ENCODE assay signal across 8 cellular contexts in genomic region chr11:65781152-65781961, GRCh38. TPM values are rescaled to one million over a fixed set of nuclear protein-coding genes. Genes with fewer than 3 reads are reported as not detected.
DNase-seq lines count a peak whose midpoint lies in the region; ATAC-seq and TF ChIP-seq lines count a peak whose summit lies in the region.

No MANE protein-coding gene starts in this region.

- H3K4me3 ChIP-seq in HEK293 (ENCODE audit: low read depth, low read length): peak overlapping the region; percentile 76

- H3K4me1 Mint-ChIP-seq in naive thymus-derived CD8-positive, alpha-beta T cell: peaks cover 13 to 29% (median 27%) of the 10 kb centered on the region in 4 donors

- no peaks in the 10 kb centered on the region for H3K9me3 ChIP-seq in HEK293 (ENCODE audit: control insufficient read depth, insufficient read depth, low read depth, low read length)

- no peak overlapping the region for H3K27ac Mint-ChIP-seq in naive thymus-derived CD8-positive, alpha-beta T cell

- H3K36me3 Mint-ChIP-seq in naive thymus-derived CD8-positive, alpha-beta T cell: peaks cover 0 to 7% (median 0%) of the 10 kb centered on the region in 3 donors

- peak; percentile 52 to 57 for ATAC-seq in naive thymus-derived CD8-positive, alpha-beta T cell

- no peaks in the 10 kb centered on the region for H3K4me1 ChIP-seq in HEK293 (ENCODE audit: control insufficient read depth, insufficient read depth, low read length)

- peak overlapping the region in 7 of 10 donors; percentile 15 to 89 (median 36) for H3K4me3 Mint-ChIP-seq in naive thymus-derived CD8-positive, alpha-beta T cell

- POLR2A ChIA-PET in HEK293 (lab: Yijun Ruan, JAX): interaction anchor here (2.7 kb wide), 1 partner anchor 61 kb away, joined by 23 read pairs; the partner anchor contains the start of gene RNASEH2C
- POLR2A ChIA-PET in naive thymus-derived CD8-positive, alpha-beta T cell (lab: Charles Lee): interaction anchor here (0.5 to 3.6 kb wide), 5 partner anchors 37 to 118 kb away, joined by 4 to 24 read pairs (median 9); partner anchors contain the start of genes CCDC85B, KAT5 and RELA

- no peak for TF ChIP-seq CTCF in HEK293 (tag by site-specific recombination; IDR thresholded peaks at IDR 0.05)

- peaks cover 0 to 3% (median 0%) of the 10 kb centered on the region in 9 donors for H3K9me3 Mint-ChIP-seq in naive thymus-derived CD8-positive, alpha-beta T cell

- H3K27me3 Mint-ChIP-seq in naive thymus-derived CD8-positive, alpha-beta T cell: peaks cover 2 to 15% (median 13%) of the 10 kb centered on the region in 5 donors

- DNase-seq in activated CD8-positive, alpha-beta memory T cell treated with anti-CD3 and anti-CD28 coated beads for 24 hours: peak; percentile 89
- no peak for DNase-seq in activated CD8-positive, alpha-beta memory T cell treated with anti-CD3 and anti-CD28 coated beads, Interleukin-2, amount 50 U/mL, for 4 hours
- DNase-seq in OCI-M1 (lab: John Stamatoyannopoulos, UW) (peak; percentile 78), epithelial cell of prostate (ENCODE audit: low read depth, low spot score) (no peak), kidney tubule cell (ENCODE audit: low spot score) (no peak), GM19240 (ENCODE audit: insufficient read length, low spot score) (no peak)
- no peak for DNase-seq in naive thymus-derived CD8-positive, alpha-beta T cell

- no peak overlapping the region; the same call in 1 of the 2 replicates for H3K27ac ChIP-seq in HEK293 (ENCODE audit: extremely low read depth, low read depth, low read length)
- peak overlapping the region; percentile 90 for H3K27ac ChIP-seq in epithelial cell of prostate

- CTCF ChIA-PET in HEK293 (lab: Yijun Ruan, JAX): interaction anchor here (0.5 to 4.3 kb wide), 9 partner anchors 10 to 316 kb away, joined by 3 to 45 read pairs (median 5); no protein-coding TSS in a partner anchor

- peaks cover 0 to 34% of the 10 kb centered on the region in 2 experiments; a peak in 1 of 3 replicates for H3K36me3 ChIP-seq in HEK293 (ENCODE audit: control insufficient read depth in 2 of 2, insufficient read depth in 1 of 2, low read length in 2 of 2)

TF ChIP-seq in HEK293, 187 proteins besides CTCF, POLR2A, EP300 and RAD21:
- TF ChIP-seq ZNF248 (tag by site-specific recombination; IDR thresholded peaks at IDR 0.05): no peak
- no peak for TF ChIP-seq ZNF266 (tag by site-specific recombination; IDR thresholded peaks at IDR 0.05; ENCODE audit: low read depth)
- TF ChIP-seq BCL11A (tag by site-specific recombination; IDR thresholded peaks at IDR 0.05; ENCODE audit: low read depth): no peak
- no peak for TF ChIP-seq ZNF623 (tag by site-specific recombination; IDR thresholded peaks at IDR 0.05)
- no peak for TF ChIP-seq ZNF768 (tag by site-specific recombination; IDR thresholded peaks at IDR 0.05)

RNA-seq across cellular contexts. Expression of gene AP5B1, which starts 0.6 kb away (rescaled TPM):
- total RNA-seq in naive thymus-derived CD8-positive, alpha-beta T cell: 10 to 100 TPM; 25.5 to 25.8 TPM
- 10 to 100 TPM in 2 of 3 donors, 1 to 10 TPM in 1; 8.6 to 15.2 (median 10.2) TPM for polyA plus RNA-seq in naive thymus-derived CD8-positive, alpha-beta T cell

RNA-seq across cellular contexts. Expression of gene OVOL1, which starts 5.5 kb away (rescaled TPM):
- not detected for total RNA-seq in naive thymus-derived CD8-positive, alpha-beta T cell
- not detected for polyA plus RNA-seq in naive thymus-derived CD8-positive, alpha-beta T cell

RNA-seq across cellular contexts. Expression of gene SNX32, which starts 52.4 kb away (rescaled TPM):
- 1 to 10 TPM; 2.1 to 2.2 TPM for total RNA-seq in naive thymus-derived CD8-positive, alpha-beta T cell
- 1 to 10 TPM in 1 of 3 donors, under 1 TPM in 2; 0.39 to 1.5 (median 0.40) TPM for polyA plus RNA-seq in naive thymus-derived CD8-positive, alpha-beta T cell

Comparison
In these comparisons a context has a peak if more than half of its experiments do, and no peak if none do; other contexts are left out.
1. DNase-seq: peak in activated CD8-positive, alpha-beta memory T cell treated with anti-CD3 and anti-CD28 coated beads for 24 hours (single experiment) and OCI-M1 (single experiment); none in activated CD8-positive, alpha-beta memory T cell treated with anti-CD3 and anti-CD28 coated beads, Interleukin-2, amount 50 U/mL, for 4 hours (single experiment), epithelial cell of prostate (single experiment), naive thymus-derived CD8-positive, alpha-beta T cell (0 of 10), kidney tubule cell (single experiment) and GM19240 (single experiment).